27 cellular contexts compared by ENCODE assay signal in the genomic region with DNA sequence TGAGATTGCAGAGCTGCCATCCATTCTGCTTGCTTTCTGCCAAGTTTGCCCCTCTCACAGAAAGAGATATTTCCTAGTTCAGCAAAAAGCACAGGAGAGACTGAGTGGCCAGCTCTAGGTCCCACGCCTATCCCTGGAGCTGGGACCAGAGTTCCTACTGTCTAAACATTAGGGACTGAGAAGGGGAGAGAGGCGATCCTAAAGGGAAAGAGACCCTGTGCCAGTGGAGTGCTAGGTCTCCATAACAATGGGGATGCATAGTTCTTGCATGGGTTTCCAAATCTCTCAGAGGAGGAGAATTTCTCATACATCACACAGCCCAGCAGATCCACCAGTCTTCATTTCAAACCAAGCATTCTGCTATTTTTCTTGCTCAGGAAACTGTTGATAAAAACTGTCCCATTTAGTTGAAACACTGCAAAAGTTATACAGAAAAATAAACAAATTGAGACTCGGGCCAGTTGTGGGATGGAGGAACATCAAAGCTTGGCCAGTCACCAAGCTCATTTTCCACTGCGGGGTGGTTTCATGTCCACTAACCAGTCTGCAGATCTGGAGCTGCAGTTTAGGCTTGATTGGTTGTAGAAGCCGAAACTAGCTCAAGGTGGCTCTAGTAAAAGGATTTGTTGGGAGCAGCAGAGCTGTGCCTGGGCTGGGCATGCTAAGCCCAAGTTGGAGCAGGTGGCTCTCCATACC.
"Had no signal": no experiment of that assay in that cellular context is flagged by ENCODE, and none has a peak within 500 bp of the region (broad histone marks: within the 10 kb centered on the region; RNA-seq: fewer than 3 reads in every experiment).

No MANE protein-coding gene starts in this region.

- H3K4me3 ChIP-seq: SK-N-MC had no signal

- H3K27me3 Mint-ChIP-seq: activated CD8-positive, alpha-beta T cell treated with anti-CD3 and anti-CD28 coated beads for 36 hours; activated naive CD8-positive, alpha-beta T cell; T-cell had no signal

- H3K27ac ChIP-seq: SK-N-MC, WERI-Rb-1 had no signal

- H3K27ac Mint-ChIP-seq: activated CD8-positive, alpha-beta T cell treated with anti-CD3 and anti-CD28 coated beads for 36 hours; activated naive CD4-positive, alpha-beta T cell treated with anti-CD3 and anti-CD28 coated beads for 36 hours; activated naive CD8-positive, alpha-beta T cell; activated T-helper 1 cell treated with anti-CD3 and anti-CD28 coated beads, Interleukin-12 subunit alpha, Interleukin-12 subunit beta, Interleukin-2, Interleukin-4 antibody, amounts not matched to agents 30 ng/mL and 10 ng/mL and 1 ng/mL, durations not matched to agents 14 hours and 24 hours and 36 hours; T-cell had no signal

- H3K36me3 ChIP-seq: WERI-Rb-1 had no signal

- H3K4me3 Mint-ChIP-seq: activated CD8-positive, alpha-beta T cell treated with anti-CD3 and anti-CD28 coated beads for 36 hours; activated naive CD4-positive, alpha-beta T cell treated with anti-CD3 and anti-CD28 coated beads for 36 hours; activated naive CD8-positive, alpha-beta T cell; activated T-helper 1 cell treated with anti-CD3 and anti-CD28 coated beads, Interleukin-12 subunit alpha, Interleukin-12 subunit beta, Interleukin-2, Interleukin-4 antibody, amounts not matched to agents 30 ng/mL and 10 ng/mL and 1 ng/mL, durations not matched to agents 14 hours and 24 hours and 36 hours; T-cell had no signal

- ATAC-seq: activated CD4-positive, CD25-positive, alpha-beta regulatory T cell treated with anti-CD3 and anti-CD28 coated beads, Interleukin-2, amount 50 U/mL, for 24 hours; activated CD8-positive, alpha-beta T cell treated with anti-CD3 and anti-CD28 coated beads for 36 hours; Panc1; Right ventricle myocardium inferior; T-cell had no signal

- DNase-seq: activated CD4-positive, alpha-beta T cell treated with anti-CD3 and anti-CD28 coated beads for 4 hours; activated CD8-positive, alpha-beta memory T cell treated with anti-CD3 and anti-CD28 coated beads, Interleukin-2, amount 50 U/mL, for 4 hours; activated CD8-positive, alpha-beta T cell treated with anti-CD3 and anti-CD28 coated beads for 36 hours; activated effector memory CD4-positive, alpha-beta T cell treated with anti-CD3 and anti-CD28 coated beads, Interleukin-2, amount 50 U/mL, for 16 hours; activated naive CD4-positive, alpha-beta T cell treated with anti-CD3 and anti-CD28 coated beads for 36 hours; amygdala; cerebellar nuclear complex; MV-4-11; NCI-H1092 treated with DMSO at 0.1 percent for 48 hours; NCI-H1417 treated with DMSO at 0.1 percent for 48 hours; NCI-H1694; NCI-H2029; NCI-H2107; NCI-H2171 treated with DMSO at 0.1 percent for 48 hours; NCI-H226; NCI-H526; NCI-H774; OCI-M1; RPMI8226; T-cell; WERI-Rb-1 had no signal
